18 cellular contexts compared by ENCODE assay signal in the genomic region with DNA sequence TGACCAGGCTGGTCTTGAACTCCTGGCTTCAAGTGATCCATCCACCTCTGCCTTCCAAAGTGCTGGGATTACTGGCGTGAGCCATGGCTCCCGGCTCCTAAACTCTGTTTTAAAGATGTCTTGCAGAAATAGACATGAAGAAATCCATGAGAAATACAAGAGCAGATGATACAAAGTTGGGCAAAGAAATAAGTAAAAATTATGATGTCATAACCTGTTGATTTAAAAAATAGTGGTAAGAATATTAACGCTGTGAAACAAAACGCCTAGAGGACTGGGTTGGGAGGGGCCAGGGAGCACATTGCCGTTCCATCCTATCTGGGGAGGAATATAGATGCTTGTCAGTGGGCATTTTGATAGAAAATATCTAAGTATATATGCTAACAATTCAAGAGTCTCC. TPM values are rescaled to one million over a fixed set of nuclear protein-coding genes. Genes with fewer than 3 reads are reported as not detected.
DNase-seq lines count a peak whose midpoint lies in the region; ATAC-seq, FAIRE-seq and TF ChIP-seq lines count a peak whose summit lies in the region.
"Had no signal": no experiment of that assay in that cellular context is flagged by ENCODE, and none has a peak within 500 bp of the region (broad histone marks: within the 10 kb centered on the region; RNA-seq: fewer than 3 reads in every experiment).

No MANE protein-coding gene starts in this region.

- in situ Hi-C loops in K562 (cut with MboI) = no loop called here
- in situ Hi-C loops in mammary epithelial cell (cut with MboI; ENCODE audit: low sequenced_read_pairs in 2 of 2) = no loop called here

- H3K4me3 Mint-ChIP-seq in activated naive CD4-positive, alpha-beta T cell treated with anti-CD3 and anti-CD28 coated beads, Interleukin-2, amount 10 ng/mL, durations not matched to agents 7 days and 5 days = peak overlapping the region; percentile 92
- H3K4me3 Mint-ChIP-seq in stimulated activated memory B cell treated with anti-CD40 and anti-IgM and Interleukin-4, amounts not matched to agents 10 μg/mL and 1 μg/mL and 100 μg/mL, for 72 hours = peak overlapping the region; percentile 88

- H3K4me1 ChIP-seq in Karpas-422 (ENCODE audit: low read length) (peaks cover 80% of the 10 kb centered on the region), K562 (replicated peaks in 1 of 2; ENCODE audit: control insufficient read depth in 2 of 2, insufficient read depth in 2 of 2, low read length in 2 of 2) (peaks cover 4 to 35% of the 10 kb centered on the region in 2 experiments; a peak in 3 of 5 replicates), mammary epithelial cell (ENCODE audit: insufficient read depth, low read length) (peaks cover 31% of the 10 kb centered on the region)

- H2AFZ ChIP-seq in Karpas-422 (ENCODE audit: low read length) (no peak overlapping the region), K562 (ENCODE audit: low read depth, low read length) (no peak overlapping the region), mammary epithelial cell (ENCODE audit: low read depth, low read length) (no peak overlapping the region)

- dilution Hi-C loops in mammary epithelial cell (cut with HindIII; ENCODE audit: low sequenced_read_pairs) = no loop called here

- H3K27me3 ChIP-seq in Karpas-422 (ENCODE audit: low read length) (no peaks in the 10 kb centered on the region), K562 (ENCODE audit: control insufficient read depth in 2 of 2, insufficient read depth in 2 of 2, low read length in 2 of 2) (peaks cover 42 to 65% of the 10 kb centered on the region in 2 experiments), mammary epithelial cell (ENCODE audit: insufficient read depth, low read length) (no peaks in the 10 kb centered on the region)
- H3K27me3 ChIP-seq: SJCRH30 had no signal

- no peak for TF ChIP-seq POLR2A in K562 (conservative IDR thresholded peaks at IDR 0.05)

- H3K9ac ChIP-seq in Karpas-422 (ENCODE audit: low read length) (peak overlapping the region; percentile 93), K562 (ENCODE audit: insufficient read depth in 1 of 2, low read depth in 2 of 2, low read length in 2 of 2) (no peak overlapping the region), mammary epithelial cell (ENCODE audit: insufficient read depth, low read length) (no peak overlapping the region)
- H3K9ac ChIP-seq: KMS-11 had no signal

- peaks cover 80% of the 10 kb centered on the region for H3K4me1 Mint-ChIP-seq in activated naive CD4-positive, alpha-beta T cell treated with anti-CD3 and anti-CD28 coated beads, Interleukin-2, amount 10 ng/mL, durations not matched to agents 7 days and 5 days
- peaks cover 93% of the 10 kb centered on the region for H3K4me1 Mint-ChIP-seq in stimulated activated memory B cell treated with anti-CD40 and anti-IgM and Interleukin-4, amounts not matched to agents 10 μg/mL and 1 μg/mL and 100 μg/mL, for 72 hours

- H3K36me3 Mint-ChIP-seq in activated naive CD4-positive, alpha-beta T cell treated with anti-CD3 and anti-CD28 coated beads, Interleukin-2, amount 10 ng/mL, durations not matched to agents 7 days and 5 days = peaks cover 52% of the 10 kb centered on the region
- H3K36me3 Mint-ChIP-seq in activated naive CD4-positive, alpha-beta T cell treated with anti-CD3 and anti-CD28 coated beads, Interleukin-2, amount 50 U/mL, for 72 hours = peaks cover 22 to 31% of the 10 kb centered on the region in 2 donors
- H3K36me3 Mint-ChIP-seq in stimulated activated memory B cell treated with anti-CD40 and anti-IgM and Interleukin-4, amounts not matched to agents 10 μg/mL and 1 μg/mL and 100 μg/mL, for 72 hours = no peaks in the 10 kb centered on the region

- H3K36me3 ChIP-seq in Karpas-422 (ENCODE audit: insufficient read depth, low read length) = peaks cover 5% of the 10 kb centered on the region; the same call in 1 of the 2 replicates
- no peaks in the 10 kb centered on the region for H3K36me3 ChIP-seq in K562 (ENCODE audit: control insufficient read depth, insufficient read depth, low read length)
- no peaks in the 10 kb centered on the region for H3K36me3 ChIP-seq in mammary epithelial cell (ENCODE audit: insufficient read depth, low read length)
- H3K36me3 ChIP-seq: left ventricle myocardium inferior, SJCRH30 had no signal

- TF ChIP-seq CTCF in K562 (IDR thresholded peaks at IDR 0.05 in 2 of 3, conservative IDR thresholded peaks at IDR 0.05 in 1 of 3; ENCODE audit: insufficient read depth in 2 of 3, low read depth in 1 of 3, low read length in 3 of 3) (no peak), mammary epithelial cell (conservative IDR thresholded peaks at IDR 0.05 in 1 of 2, IDR thresholded peaks at IDR 0.05 in 1 of 2; ENCODE audit: extremely low read depth in 1 of 2, insufficient read depth in 1 of 2, low read depth in 1 of 2, low read length in 2 of 2) (no peak)

- POLR2A ChIA-PET in K562 (lab: Yijun Ruan, JAX) = no interaction called here

- no peak for FAIRE-seq in K562 (lab: Jason Lieb, UNC)
- FAIRE-seq: urothelium cell line had no signal

- no peak for ATAC-seq in activated naive CD4-positive, alpha-beta T cell treated with anti-CD3 and anti-CD28 coated beads, Interleukin-2, amount 50 U/mL, for 72 hours
- ATAC-seq in K562 (no peak), GM21360 (IDR thresholded peaks at IDR 0.05; ENCODE audit: unreplicated experiment) (no peak)
- ATAC-seq in stimulated activated memory B cell treated with anti-CD40 and anti-IgM and Interleukin-4, amounts not matched to agents 10 μg/mL and 1 μg/mL and 100 μg/mL, for 72 hours = no peak
- ATAC-seq: right cardiac atrium had no signal

- peak overlapping the region; percentile 64 for H3K27ac Mint-ChIP-seq in activated naive CD4-positive, alpha-beta T cell treated with anti-CD3 and anti-CD28 coated beads, Interleukin-2, amount 10 ng/mL, durations not matched to agents 7 days and 5 days
- peak overlapping the region in 1 of 2 donors; percentile 94 for H3K27ac Mint-ChIP-seq in activated naive CD4-positive, alpha-beta T cell treated with anti-CD3 and anti-CD28 coated beads, Interleukin-2, amount 50 U/mL, for 72 hours
- peak overlapping the region; percentile 93 for H3K27ac Mint-ChIP-seq in stimulated activated memory B cell treated with anti-CD40 and anti-IgM and Interleukin-4, amounts not matched to agents 10 μg/mL and 1 μg/mL and 100 μg/mL, for 72 hours

- WGBS in K562 (ENCODE audit: insufficient coverage, low coverage, missing lambda C conversion rate) = 4% methylated on average over 5 of the region's 5 CpGs
- WGBS in mammary epithelial cell (ENCODE audit: low coverage, missing lambda C conversion rate) = 93% methylated on average over 5 of the region's 5 CpGs

- no peaks in the 10 kb centered on the region for H3K9me2 ChIP-seq in Karpas-422 (replicated peaks; ENCODE audit: insufficient read depth, low read length)

- H3K27ac ChIP-seq in Karpas-422 (ENCODE audit: low read length) = peak overlapping the region; percentile 96
- H3K27ac ChIP-seq in K562 (ENCODE audit: extremely low read depth, low read depth, low read length) = no peak overlapping the region
- no peak overlapping the region for H3K27ac ChIP-seq in mammary epithelial cell (ENCODE audit: insufficient read depth, low read depth, low read length)
- H3K27ac ChIP-seq: KMS-11, left ventricle myocardium inferior, SJCRH30 had no signal

- intact Hi-C loops in K562 (cut with micrococcal nuclease) = loop anchor here (10.0 kb wide), 1 partner anchor 407 kb away; no protein-coding TSS in a partner anchor
- intact Hi-C loops in mammary epithelial cell (cut with micrococcal nuclease) = no loop called here

- no peak for TF ChIP-seq EP300 in K562 (IDR thresholded peaks at IDR 0.05; ENCODE audit: low read length)

- BruUV-seq in K562 (replicated peaks; lab: Mats Ljungman, UMichigan) (no TSS peak), mammary epithelial cell (replicated peaks; lab: Mats Ljungman, UMichigan) (no TSS peak)

- H3K9me1 ChIP-seq in K562 (ENCODE audit: control insufficient read depth, insufficient read depth, low read length) = no peaks in the 10 kb centered on the region

- H3K79me2 ChIP-seq in Karpas-422 (ENCODE audit: low read length) (peaks cover 60% of the 10 kb centered on the region), K562 (ENCODE audit: control insufficient read depth, insufficient read depth, low read length) (no peaks in the 10 kb centered on the region), mammary epithelial cell (ENCODE audit: insufficient read depth, low read length) (no peaks in the 10 kb centered on the region)

- H3K4me2 ChIP-seq in Karpas-422 (ENCODE audit: low read depth, low read length, poor library complexity, severe bottlenecking) = peak overlapping the region; percentile 92
- no peak overlapping the region for H3K4me2 ChIP-seq in K562 (ENCODE audit: insufficient read depth, low read length)
- no peak overlapping the region for H3K4me2 ChIP-seq in mammary epithelial cell (ENCODE audit: insufficient read depth, low read depth, low read length)
- H3K4me2 ChIP-seq: KMS-11 had no signal

- H4K20me1 ChIP-seq in Karpas-422 (ENCODE audit: insufficient read depth, low read depth, low read length) (peaks cover 12% of the 10 kb centered on the region; the same call in 1 of the 2 replicates), K562 (replicated peaks; ENCODE audit: control insufficient read depth, insufficient read depth, low read length) (0 out of 2 replicates have a peak, but pooled peaks cover 3% of the 10 kb centered on the region), mammary epithelial cell (ENCODE audit: insufficient read depth, low read length) (no peaks in the 10 kb centered on the region)

- no peaks in the 10 kb centered on the region for H3K27me3 Mint-ChIP-seq in activated naive CD4-positive, alpha-beta T cell treated with anti-CD3 and anti-CD28 coated beads, Interleukin-2, amount 10 ng/mL, durations not matched to agents 7 days and 5 days
- H3K27me3 Mint-ChIP-seq in stimulated activated memory B cell treated with anti-CD40 and anti-IgM and Interleukin-4, amounts not matched to agents 10 μg/mL and 1 μg/mL and 100 μg/mL, for 72 hours = no peaks in the 10 kb centered on the region

- no peak for TF ChIP-seq RAD21 in K562 (CRISPR knock-in tag; conservative IDR thresholded peaks at IDR 0.05 in 1 of 2, IDR thresholded peaks at IDR 0.05 in 1 of 2)

- H3K4me3 ChIP-seq in Karpas-422 (ENCODE audit: low read length) (peak overlapping the region; percentile 94), K562 (no peak overlapping the region), mammary epithelial cell (replicated peaks in 1 of 3; ENCODE audit: insufficient read depth in 1 of 3, low read depth in 2 of 3, low read length in 3 of 3) (no peak overlapping the region)
- H3K4me3 ChIP-seq: left ventricle myocardium inferior, SJCRH30 had no signal

- CTCF ChIA-PET in activated naive CD4-positive, alpha-beta T cell treated with anti-CD3 and anti-CD28 coated beads, Interleukin-2, amount 10 ng/mL, durations not matched to agents 7 days and 5 days (lab: Charles Lee) = interaction anchor here (0.9 kb wide), 1 partner anchor 121 kb away, joined by 3 read pairs; no protein-coding TSS in a partner anchor
- CTCF ChIA-PET in K562 (lab: Yijun Ruan, JAX; ENCODE audit: low intra/inter-chr PET ratio) (no interaction called here), mammary epithelial cell (lab: Charles Lee; ENCODE audit: low non-redundant PET) (no interaction called here)

- H3K9me3 ChIP-seq in Karpas-422 (ENCODE audit: low read length) (no peaks in the 10 kb centered on the region), K562 (replicated peaks; ENCODE audit: control insufficient read depth, insufficient read depth, low read depth, low read length) (no peaks in the 10 kb centered on the region), mammary epithelial cell (replicated peaks; ENCODE audit: insufficient read depth, low read length) (no peaks in the 10 kb centered on the region)
- H3K9me3 ChIP-seq: left ventricle myocardium inferior, SJCRH30 had no signal

- DNase-seq in activated naive CD4-positive, alpha-beta T cell treated with anti-CD3 and anti-CD28 coated beads, Interleukin-2, amount 10 ng/mL, durations not matched to agents 7 days and 5 days = no peak
- DNase-seq in activated naive CD4-positive, alpha-beta T cell treated with anti-CD3 and anti-CD28 coated beads, Interleukin-2, amount 50 U/mL, for 72 hours (ENCODE audit: low spot score in 2 of 2) = no peak
- DNase-seq in Karpas-422 (no peak), K562 (ENCODE audit: extremely low read depth in 1 of 4, low spot score in 3 of 4) (no peak), GM19238 (ENCODE audit: insufficient read length, low spot score) (no peak), mammary epithelial cell (no peak)
- DNase-seq: aorta; effector CD4-positive, alpha-beta T cell; HCEC 1CT; NCI-H526 treated with DMSO at 0.1 percent for 48 hours; OCI-M1; SJCRH30 had no signal

- H3K9me3 Mint-ChIP-seq in activated naive CD4-positive, alpha-beta T cell treated with anti-CD3 and anti-CD28 coated beads, Interleukin-2, amount 10 ng/mL, durations not matched to agents 7 days and 5 days = peaks cover 4% of the 10 kb centered on the region
- H3K9me3 Mint-ChIP-seq in activated naive CD4-positive, alpha-beta T cell treated with anti-CD3 and anti-CD28 coated beads, Interleukin-2, amount 50 U/mL, for 72 hours = no peaks in the 10 kb centered on the region
- no peaks in the 10 kb centered on the region for H3K9me3 Mint-ChIP-seq in stimulated activated memory B cell treated with anti-CD40 and anti-IgM and Interleukin-4, amounts not matched to agents 10 μg/mL and 1 μg/mL and 100 μg/mL, for 72 hours

RNA-seq across cellular contexts. Expression of a gene that starts 1.2 kb away (rescaled TPM):
- 100 to 1,000 TPM; 151 to 272 TPM for total RNA-seq in activated naive CD4-positive, alpha-beta T cell treated with anti-CD3 and anti-CD28 coated beads, Interleukin-2, amount 50 U/mL, for 72 hours
- total RNA-seq in Karpas-422 (2014; rRNA removed; shearing (Covaris generic); ENCODE audit: low replicate concordance) = 252 and 484 TPM in 2 replicates
- total RNA-seq in K562 (2011; cell fraction: chromatin; rRNA removed; ENCODE audit: low replicate concordance) = 0.69 and 1.4 TPM in 2 replicates
- 1.0 and 1.3 TPM in 2 replicates for total RNA-seq in K562 (2011; cell fraction: nucleolus; rRNA removed)
- 0.23 and 0.29 TPM in 2 replicates for total RNA-seq in K562 (2011; cell fraction: nucleoplasm; rRNA removed)
- total RNA-seq in K562 (2014; rRNA removed) (0.78 and 1.0 TPM in 2 replicates), K562 (2014; rRNA removed; fragmentation: Illumina TruSeq; extraction: Trizol) (0.07 and 0.22 TPM in 2 replicates), K562 (2015; rRNA removed; fragmentation: Illumina TruSeq; extraction: Trizol) (0.49 and 0.51 TPM in 2 replicates), K562 (2021) (1.2 and 1.3 TPM in 2 replicates), mammary epithelial cell (1 to 10 TPM in 1 of 2 donors, not detected in 1; 2.7 TPM)
- polyA plus RNA-seq in K562 (2011; rRNA removed) (0.20 and 1.6 TPM in 2 replicates), K562 (2014; fragmentation: Illumina TruSeq; extraction: Trizol) (0.24 and 0.25 TPM in 2 replicates), K562 (2014; fragmentation: Nextera tagmentation; extraction: Ambion mirVana) (not detected), K562 (2014; rRNA removed) (0.57 and 0.60 TPM in 2 replicates), mammary epithelial cell (1.8 TPM)
- polyA plus RNA-seq in K562 (2011; cell fraction: cytosol; rRNA removed) = 0.33 and 1.3 TPM in 2 replicates
- 2.0 and 3.1 TPM in 2 replicates for polyA plus RNA-seq in K562 (2011; cell fraction: nucleus; rRNA removed)
- polyA plus RNA-seq in K562 (2012) = 0.77 and 5.1 TPM in 2 replicates
- 0.04 and 0.57 TPM in 2 replicates for polyA minus RNA-seq in K562 (2011; rRNA and poly(A)+ RNA removed)
- polyA minus RNA-seq in K562 (2011; cell fraction: cytosol; rRNA and poly(A)+ RNA removed) = 1.0 and 4.8 TPM in 2 replicates
- polyA minus RNA-seq in K562 (2011; cell fraction: nucleus; rRNA and poly(A)+ RNA removed) = 0.27 and 1.8 TPM in 2 replicates
- polyA minus RNA-seq in mammary epithelial cell = not detected

RNA-seq across cellular contexts. Expression of a gene that starts 17.9 kb away (rescaled TPM):
- 10 to 100 TPM; 25.3 to 63.9 TPM for total RNA-seq in activated naive CD4-positive, alpha-beta T cell treated with anti-CD3 and anti-CD28 coated beads, Interleukin-2, amount 50 U/mL, for 72 hours
- 12.2 and 48.7 TPM in 2 replicates for total RNA-seq in Karpas-422 (2014; rRNA removed; shearing (Covaris generic); ENCODE audit: low replicate concordance)
- total RNA-seq in K562 (2011; cell fraction: chromatin; rRNA removed; ENCODE audit: low replicate concordance) = 18.9 and 29.0 TPM in 2 replicates
- 22.8 and 25.7 TPM in 2 replicates for total RNA-seq in K562 (2011; cell fraction: nucleolus; rRNA removed)
- 14.8 and 16.0 TPM in 2 replicates for total RNA-seq in K562 (2011; cell fraction: nucleoplasm; rRNA removed)
- total RNA-seq in K562 (2014; rRNA removed) = 65.2 and 66.8 TPM in 2 replicates
- total RNA-seq in K562 (2014; rRNA removed; fragmentation: Illumina TruSeq; extraction: Trizol) = 11.2 and 14.8 TPM in 2 replicates
- total RNA-seq in K562 (2015; rRNA removed; fragmentation: Illumina TruSeq; extraction: Trizol) = 18.5 and 20.3 TPM in 2 replicates
- total RNA-seq in K562 (2021) = 71.2 and 75.5 TPM in 2 replicates
- 13.5 and 16.5 TPM in 2 replicates for polyA plus RNA-seq in K562 (2011; rRNA removed)
- polyA plus RNA-seq in K562 (2011; cell fraction: cytosol; rRNA removed) = 14.3 and 38.6 TPM in 2 replicates
- 10.2 and 19.3 TPM in 2 replicates for polyA plus RNA-seq in K562 (2011; cell fraction: nucleus; rRNA removed)
- polyA plus RNA-seq in K562 (2012) = 34.2 and 36.9 TPM in 2 replicates
- 8.2 and 18.9 TPM in 2 replicates for polyA plus RNA-seq in K562 (2014; fragmentation: Illumina TruSeq; extraction: Trizol)
- polyA plus RNA-seq in K562 (2014; fragmentation: Nextera tagmentation; extraction: Ambion mirVana) = 1 to 10 TPM; 1.2 to 1.8 TPM
- polyA plus RNA-seq in K562 (2014; rRNA removed) = 54.4 and 60.2 TPM in 2 replicates
- 16.0 and 22.8 TPM in 2 replicates for polyA minus RNA-seq in K562 (2011; rRNA and poly(A)+ RNA removed)
- polyA minus RNA-seq in K562 (2011; cell fraction: cytosol; rRNA and poly(A)+ RNA removed) = 25.3 and 31.3 TPM in 2 replicates
- polyA minus RNA-seq in K562 (2011; cell fraction: nucleus; rRNA and poly(A)+ RNA removed) = 3.8 and 5.3 TPM in 2 replicates
- 10 to 100 TPM; 17.3 to 53.2 TPM for total RNA-seq in mammary epithelial cell
- 31.0 TPM for polyA plus RNA-seq in mammary epithelial cell
- 8.7 TPM for polyA minus RNA-seq in mammary epithelial cell

RNA-seq across cellular contexts. Expression of a gene that starts 48.4 kb away (rescaled TPM):
- total RNA-seq in activated naive CD4-positive, alpha-beta T cell treated with anti-CD3 and anti-CD28 coated beads, Interleukin-2, amount 50 U/mL, for 72 hours = 10 to 100 TPM; 61.7 to 99.8 TPM
- total RNA-seq in Karpas-422 (2014; rRNA removed; shearing (Covaris generic); ENCODE audit: low replicate concordance) = 37.8 and 44.7 TPM in 2 replicates
- 109 and 139 TPM in 2 replicates for total RNA-seq in K562 (2011; cell fraction: chromatin; rRNA removed; ENCODE audit: low replicate concordance)
- 131 and 151 TPM in 2 replicates for total RNA-seq in K562 (2011; cell fraction: nucleolus; rRNA removed)
- total RNA-seq in K562 (2011; cell fraction: nucleoplasm; rRNA removed) = 146 and 174 TPM in 2 replicates
- total RNA-seq in K562 (2014; rRNA removed) (85.4 and 97.6 TPM in 2 replicates), K562 (2014; rRNA removed; fragmentation: Illumina TruSeq; extraction: Trizol) (65.7 and 66.2 TPM in 2 replicates), K562 (2015; rRNA removed; fragmentation: Illumina TruSeq; extraction: Trizol) (92.9 and 98.7 TPM in 2 replicates), K562 (2021) (99.3 and 99.5 TPM in 2 replicates), mammary epithelial cell (100 to 1,000 TPM; 131 to 269 TPM)
- polyA plus RNA-seq in K562 (2011; rRNA removed) (92.4 and 138 TPM in 2 replicates), K562 (2014; fragmentation: Illumina TruSeq; extraction: Trizol) (77.0 and 77.8 TPM in 2 replicates), K562 (2014; fragmentation: Nextera tagmentation; extraction: Ambion mirVana) (1 to 10 TPM; 5.0 to 9.2 TPM), K562 (2014; rRNA removed) (82.4 and 86.9 TPM in 2 replicates), mammary epithelial cell (146 TPM)
- 79.9 and 115 TPM in 2 replicates for polyA plus RNA-seq in K562 (2011; cell fraction: cytosol; rRNA removed)
- polyA plus RNA-seq in K562 (2011; cell fraction: nucleus; rRNA removed) = 69.1 and 123 TPM in 2 replicates
- polyA plus RNA-seq in K562 (2012) = 77.4 and 167 TPM in 2 replicates
- polyA minus RNA-seq in K562 (2011; rRNA and poly(A)+ RNA removed) = 54.1 and 70.2 TPM in 2 replicates
- 69.1 and 114 TPM in 2 replicates for polyA minus RNA-seq in K562 (2011; cell fraction: cytosol; rRNA and poly(A)+ RNA removed)
- polyA minus RNA-seq in K562 (2011; cell fraction: nucleus; rRNA and poly(A)+ RNA removed) = 17.4 and 40.2 TPM in 2 replicates
- polyA minus RNA-seq in mammary epithelial cell = 174 TPM

Comparison
In these comparisons a context has a peak if more than half of its experiments do, and no peak if none do; other contexts are left out.
1. RNA of a gene that starts 1.2 kb away (total RNA-seq): 151 to 272 TPM in activated naive CD4-positive, alpha-beta T cell treated with anti-CD3 and anti-CD28 coated beads, Interleukin-2, amount 50 U/mL, for 72 hours and 252 to 484 TPM in Karpas-422; 2.7 TPM in mammary epithelial cell and 0.07 to 1.4 TPM in K562; every median in the first group is over 10 times any median in the second.